In the genomic region with DNA sequence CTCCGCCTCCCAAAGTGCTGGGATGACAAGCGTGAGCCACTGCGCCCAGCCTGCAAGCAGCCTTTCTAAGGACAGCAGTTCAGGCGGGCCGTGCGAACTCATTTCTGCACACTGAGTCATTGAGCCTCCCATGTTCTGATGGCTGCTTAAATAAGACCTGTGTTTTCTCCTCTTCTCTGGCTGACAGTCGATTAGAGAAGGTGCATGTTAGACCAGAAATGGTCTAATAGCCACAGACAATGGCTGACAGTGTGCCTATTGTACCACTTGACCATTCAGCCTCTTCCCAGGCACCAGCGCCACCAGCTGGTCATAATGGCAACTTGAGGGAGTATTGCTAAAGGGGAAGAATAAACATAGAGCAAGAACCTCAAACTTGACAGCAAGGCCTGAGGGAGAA, we compare ENCODE assay signal across 8 cellular contexts.
A peak's percentile ranks its signal among the peaks of the same experiment; 100 is the strongest.
DNase-seq lines count a peak whose midpoint lies in the region; ATAC-seq, FAIRE-seq and TF ChIP-seq lines count a peak whose summit lies in the region.

No MANE protein-coding gene starts in this region.

- CTCF ChIA-PET in activated naive CD4-positive, alpha-beta T cell treated with anti-CD3 and anti-CD28 coated beads, Interleukin-2, amount 10 ng/mL, durations not matched to agents 7 days and 5 days (lab: Charles Lee): interaction anchor here (1.0 to 1.6 kb wide), 6 partner anchors 8 to 160 kb away, joined by 3 to 6 read pairs (median 4); no protein-coding TSS in a partner anchor

- H3K27ac Mint-ChIP-seq in activated naive CD4-positive, alpha-beta T cell treated with anti-CD3 and anti-CD28 coated beads, Interleukin-2, amount 10 ng/mL, durations not matched to agents 7 days and 5 days: no peak overlapping the region

- no peak for FAIRE-seq in D721Med (lab: Jason Lieb, UNC)

- no peak for DNase-seq in D721Med (ENCODE audit: insufficient read length, low spot score)
- DNase-seq in NCI-H2029 (lab: John Stamatoyannopoulos, UW): peak; percentile 66
- DNase-seq in activated naive CD4-positive, alpha-beta T cell treated with anti-CD3 and anti-CD28 coated beads, Interleukin-2, amount 10 ng/mL, durations not matched to agents 7 days and 5 days: peak; percentile 52
- peak; percentile 64 to 67 for DNase-seq in hippocampal formation (lab: John Stamatoyannopoulos, UW)
- DNase-seq in stimulated activated CD4-positive, alpha-beta T cell treated with anti-CD3 and anti-CD28 coated beads, Interleukin-4, amount 100 ng/mL, for 1 hour: peak; percentile 24
- no peak for DNase-seq in GM19240 (ENCODE audit: insufficient read length, low spot score)

- H3K4me1 Mint-ChIP-seq in activated naive CD4-positive, alpha-beta T cell treated with anti-CD3 and anti-CD28 coated beads, Interleukin-2, amount 10 ng/mL, durations not matched to agents 7 days and 5 days: peaks cover 10% of the 10 kb centered on the region

- ATAC-seq in GM19463 (IDR thresholded peaks at IDR 0.05; ENCODE audit: unreplicated experiment) (peak; percentile 54), HG03521 (IDR thresholded peaks at IDR 0.05; ENCODE audit: unreplicated experiment) (no peak)

- TF ChIP-seq CTCF in D721Med (IDR thresholded peaks at IDR 0.05; ENCODE audit: insufficient read depth, missing control alignments): peak; percentile 85

- no peaks in the 10 kb centered on the region for H3K9me3 Mint-ChIP-seq in activated naive CD4-positive, alpha-beta T cell treated with anti-CD3 and anti-CD28 coated beads, Interleukin-2, amount 10 ng/mL, durations not matched to agents 7 days and 5 days

- peaks cover 7% of the 10 kb centered on the region for H3K27me3 Mint-ChIP-seq in activated naive CD4-positive, alpha-beta T cell treated with anti-CD3 and anti-CD28 coated beads, Interleukin-2, amount 10 ng/mL, durations not matched to agents 7 days and 5 days

- no peak overlapping the region for H3K4me3 Mint-ChIP-seq in activated naive CD4-positive, alpha-beta T cell treated with anti-CD3 and anti-CD28 coated beads, Interleukin-2, amount 10 ng/mL, durations not matched to agents 7 days and 5 days

- no peaks in the 10 kb centered on the region for H3K36me3 Mint-ChIP-seq in activated naive CD4-positive, alpha-beta T cell treated with anti-CD3 and anti-CD28 coated beads, Interleukin-2, amount 10 ng/mL, durations not matched to agents 7 days and 5 days

Comparison
In these comparisons a context has a peak if more than half of its experiments do, and no peak if none do; other contexts are left out.
1. DNase-seq: peak in NCI-H2029 (single experiment), activated naive CD4-positive, alpha-beta T cell treated with anti-CD3 and anti-CD28 coated beads, Interleukin-2, amount 10 ng/mL, durations not matched to agents 7 days and 5 days (single experiment), hippocampal formation (2 of 2) and stimulated activated CD4-positive, alpha-beta T cell treated with anti-CD3 and anti-CD28 coated beads, Interleukin-4, amount 100 ng/mL, for 1 hour (single experiment); none in D721Med (single experiment) and GM19240 (single experiment).